Comparison of ENCODE assay signal across 8 cellular contexts in the genomic region with DNA sequence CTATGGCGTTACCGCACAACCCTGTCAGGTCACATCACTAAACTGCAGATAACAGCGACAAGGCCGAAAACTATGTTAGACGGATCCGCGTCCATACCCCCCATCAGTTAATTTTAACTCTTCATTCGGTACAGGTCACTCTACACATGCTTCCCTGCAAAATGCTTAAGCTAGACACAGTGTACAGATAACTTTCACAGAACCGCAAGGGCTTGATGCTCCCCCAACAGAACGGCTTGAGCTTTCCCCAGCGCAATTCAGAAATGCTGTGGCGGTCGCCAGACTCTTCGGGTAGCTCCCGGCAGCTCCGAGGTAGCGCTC. TPM values are rescaled to one million over a fixed set of nuclear protein-coding genes. Genes with fewer than 3 reads are reported as not detected.
DNase-seq lines count a peak whose midpoint lies in the region; ATAC-seq lines count a peak whose summit lies in the region.

No MANE protein-coding gene starts in this region.

- no peaks in the 10 kb centered on the region for H3K9me3 Mint-ChIP-seq in activated CD4-positive, alpha-beta T cell treated with anti-CD3 and anti-CD28 coated beads, Interleukin-2, amount 10 ng/mL, durations not matched to agents 7 days and 5 days

- peak overlapping the region; percentile 94 for H3K4me3 Mint-ChIP-seq in activated CD4-positive, alpha-beta T cell treated with anti-CD3 and anti-CD28 coated beads, Interleukin-2, amount 10 ng/mL, durations not matched to agents 7 days and 5 days
- H3K4me3 Mint-ChIP-seq in T-helper 17 cell: peak overlapping the region; percentile 94

- H3K9me3 ChIP-seq in T-helper 17 cell (ENCODE audit: control insufficient read depth, low read length, poor library complexity, severe bottlenecking): no peaks in the 10 kb centered on the region

- peak; percentile 31 for ATAC-seq in HG02981 (IDR thresholded peaks at IDR 0.05; ENCODE audit: unreplicated experiment)
- no peak for ATAC-seq in T-helper 17 cell
- ATAC-seq in Right ventricle myocardium superior (ENCODE audit: poor library complexity): peak; percentile 54

- intact Hi-C loops in Right ventricle myocardium superior (cut with DNase I): loop anchor here (5.0 kb wide), 1 partner anchor 49 kb away; no protein-coding TSS in a partner anchor

- peaks cover 38% of the 10 kb centered on the region for H3K4me1 Mint-ChIP-seq in activated CD4-positive, alpha-beta T cell treated with anti-CD3 and anti-CD28 coated beads, Interleukin-2, amount 10 ng/mL, durations not matched to agents 7 days and 5 days
- H3K4me1 Mint-ChIP-seq in T-helper 17 cell: peaks cover 15% of the 10 kb centered on the region

- CTCF ChIA-PET in activated CD4-positive, alpha-beta T cell treated with anti-CD3 and anti-CD28 coated beads, Interleukin-2, amount 10 ng/mL, durations not matched to agents 7 days and 5 days (lab: Charles Lee): interaction anchor here (0.7 to 0.9 kb wide), 6 partner anchors 8 to 642 kb away, joined by 3 to 4 read pairs (median 3); no protein-coding TSS in a partner anchor

- H3K27ac Mint-ChIP-seq in activated CD4-positive, alpha-beta T cell treated with anti-CD3 and anti-CD28 coated beads, Interleukin-2, amount 10 ng/mL, durations not matched to agents 7 days and 5 days: peak overlapping the region; percentile 93
- H3K27ac Mint-ChIP-seq in T-helper 17 cell: peak overlapping the region; percentile 93

- peaks cover 5% of the 10 kb centered on the region for H3K27me3 Mint-ChIP-seq in activated CD4-positive, alpha-beta T cell treated with anti-CD3 and anti-CD28 coated beads, Interleukin-2, amount 10 ng/mL, durations not matched to agents 7 days and 5 days
- H3K27me3 Mint-ChIP-seq in T-helper 17 cell: no peaks in the 10 kb centered on the region

- peaks cover 18% of the 10 kb centered on the region for H3K36me3 Mint-ChIP-seq in activated CD4-positive, alpha-beta T cell treated with anti-CD3 and anti-CD28 coated beads, Interleukin-2, amount 10 ng/mL, durations not matched to agents 7 days and 5 days (ENCODE audit: low read depth)
- H3K36me3 Mint-ChIP-seq in T-helper 17 cell (ENCODE audit: low read depth): no peaks in the 10 kb centered on the region

- POLR2A ChIA-PET in activated CD4-positive, alpha-beta T cell treated with anti-CD3 and anti-CD28 coated beads, Interleukin-2, amount 10 ng/mL, durations not matched to agents 7 days and 5 days (lab: Charles Lee): interaction anchor here (0.6 to 0.7 kb wide), 2 partner anchors 927 to 1393 kb away, joined by 3 read pairs; no protein-coding TSS in a partner anchor

- H3K4me3 ChIP-seq in skeletal muscle cell (ENCODE audit: low read depth, low read length): peak overlapping the region; percentile 90

- DNase-seq in activated CD4-positive, alpha-beta T cell treated with anti-CD3 and anti-CD28 coated beads, Interleukin-2, amount 10 ng/mL, durations not matched to agents 7 days and 5 days: no peak
- no peak for DNase-seq in activated CD4-positive, alpha-beta T cell treated with anti-CD3 and anti-CD28 coated beads for 4 hours
- no peak for DNase-seq in T-helper 17 cell
- no peak for DNase-seq in Right ventricle myocardium superior
- no peak for DNase-seq in skeletal muscle cell (ENCODE audit: low read depth)
- no peak for DNase-seq in GM19238 (ENCODE audit: insufficient read length, low spot score)
- no peak for DNase-seq in SW 1271 (lab: John Stamatoyannopoulos, UW)

RNA-seq across cellular contexts. Expression of gene RBBP8, which starts 0.3 kb away (rescaled TPM):
- 10 to 100 TPM; 63.3 to 66.2 TPM for total RNA-seq in activated CD4-positive, alpha-beta T cell treated with anti-CD3 and anti-CD28 coated beads, Interleukin-2, amount 10 ng/mL, durations not matched to agents 7 days and 5 days
- total RNA-seq in T-helper 17 cell (1 to 10 TPM; 3.3 to 3.8 TPM), Right ventricle myocardium superior (4.5 TPM)

Comparison
In these comparisons a context has a peak if more than half of its experiments do, and no peak if none do; other contexts are left out.
1. RNA of gene RBBP8, which starts 0.3 kb away (total RNA-seq): 63.3 to 66.2 TPM in activated CD4-positive, alpha-beta T cell treated with anti-CD3 and anti-CD28 coated beads, Interleukin-2, amount 10 ng/mL, durations not matched to agents 7 days and 5 days; 4.5 TPM in Right ventricle myocardium superior (single experiment) and 3.3 to 3.8 TPM in T-helper 17 cell; every median in the first group is over 10 times any median in the second.